In genomic region chr17:60615840-60616239, GRCh38 we compare ENCODE assay signal across 2 cellular contexts.
TF ChIP-seq lines count a peak whose summit lies in the region.

No MANE protein-coding gene starts in this region.

TF ChIP-seq in SK-N-SH treated with all-trans-retinoic acid at 6 μM for 48 hours, 23 proteins besides CTCF, POLR2A, EP300 and RAD21 (continued from another document):
- TF ChIP-seq POU6F1 (CRISPR knock-in tag; IDR thresholded peaks at IDR 0.05; ENCODE audit: borderline replicate concordance, low read depth), result no peak
- TF ChIP-seq TOX (CRISPR knock-in tag; IDR thresholded peaks at IDR 0.05; ENCODE audit: borderline replicate concordance), result no peak
- TF ChIP-seq PPARA (CRISPR knock-in tag; IDR thresholded peaks at IDR 0.05; ENCODE audit: borderline replicate concordance), result no peak
- TF ChIP-seq ZFP3 (CRISPR knock-in tag; IDR thresholded peaks at IDR 0.05), result no peak
- no peak for TF ChIP-seq RARB (CRISPR knock-in tag; IDR thresholded peaks at IDR 0.05)
- TF ChIP-seq ZNF70 (CRISPR knock-in tag; IDR thresholded peaks at IDR 0.05), result no peak

TF ChIP-seq in HEK293, 187 proteins besides CTCF, POLR2A, EP300 and RAD21 (continued from another document):
- TF ChIP-seq ZBTB17 (tag by site-specific recombination; IDR thresholded peaks at IDR 0.05) (peak; percentile 63; the same call in 1 of the 2 replicates), PRDM1 (tag by site-specific recombination; IDR thresholded peaks at IDR 0.05) (no peak), ZNF394 (tag by site-specific recombination; IDR thresholded peaks at IDR 0.05; ENCODE audit: borderline replicate concordance) (peak; percentile 43; the same call in 1 of the 2 replicates)
- TF ChIP-seq, protein P1, sequence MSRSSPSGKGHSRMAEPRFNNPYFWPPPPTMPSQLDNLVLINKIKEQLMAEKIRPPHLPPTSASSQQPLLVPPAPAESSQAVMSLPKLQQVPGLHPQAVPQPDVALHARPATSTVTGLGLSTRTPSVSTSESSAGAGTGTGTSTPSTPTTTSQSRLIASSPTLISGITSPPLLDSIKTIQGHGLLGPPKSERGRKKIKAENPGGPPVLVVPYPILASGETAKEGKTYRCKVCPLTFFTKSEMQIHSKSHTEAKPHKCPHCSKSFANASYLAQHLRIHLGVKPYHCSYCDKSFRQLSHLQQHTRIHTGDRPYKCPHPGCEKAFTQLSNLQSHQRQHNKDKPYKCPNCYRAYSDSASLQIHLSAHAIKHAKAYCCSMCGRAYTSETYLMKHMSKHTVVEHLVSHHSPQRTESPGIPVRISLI (tag by site-specific recombination; IDR thresholded peaks at IDR 0.05), result no peak
